In the genomic region with DNA sequence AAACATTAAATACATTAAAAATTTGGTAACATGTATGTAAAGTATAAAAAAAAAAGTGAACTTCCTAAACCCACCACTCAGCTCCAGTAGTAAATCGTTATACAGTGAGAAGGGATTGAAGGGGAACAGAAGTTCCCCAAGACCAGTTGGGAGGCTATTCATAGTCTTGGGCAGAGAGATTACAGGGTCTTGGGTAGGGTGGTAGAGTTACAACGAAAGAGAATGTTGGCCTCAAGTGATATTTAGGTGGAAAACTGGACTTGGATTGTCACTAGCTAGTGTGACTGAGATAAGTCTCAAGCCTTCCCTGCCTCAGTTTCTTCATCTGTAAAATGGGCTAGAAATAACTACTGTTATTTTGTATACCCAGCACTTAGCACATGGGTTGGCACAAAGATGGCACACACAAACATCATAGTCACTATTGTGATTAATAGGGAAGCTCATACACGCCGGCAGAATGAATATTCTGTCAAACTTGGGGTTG, we compare ENCODE assay signal across 8 cellular contexts. TPM values are rescaled to one million over a fixed set of nuclear protein-coding genes. Genes with fewer than 3 reads are reported as not detected.
DNase-seq lines count a peak whose midpoint lies in the region; ATAC-seq, FAIRE-seq and TF ChIP-seq lines count a peak whose summit lies in the region.

No MANE protein-coding gene starts in this region.

- CTCF ChIA-PET in AG04449 (lab: Yijun Ruan, JAX) = interaction anchor here (0.6 to 1.3 kb wide), 3 partner anchors 43 to 229 kb away, joined by 3 read pairs; no protein-coding TSS in a partner anchor

- POLR2A ChIA-PET in AG04449 (lab: Yijun Ruan, JAX) = interaction anchor here (0.6 to 0.7 kb wide), 4 partner anchors 9 to 57 kb away, joined by 3 to 4 read pairs (median 3); no protein-coding TSS in a partner anchor

- no peak for ATAC-seq in HG03095 (IDR thresholded peaks at IDR 0.05; ENCODE audit: unreplicated experiment)

- FAIRE-seq in bronchial epithelial cell (lab: Jason Lieb, UNC) = no peak

- peaks cover 4% of the 10 kb centered on the region for H3K36me3 ChIP-seq in HUES48 (ENCODE audit: control insufficient read depth, insufficient read depth, low read length)
- H3K36me3 ChIP-seq in bronchial epithelial cell (ENCODE audit: control insufficient read depth, insufficient read depth, low read length) = peaks cover 2% of the 10 kb centered on the region
- no peaks in the 10 kb centered on the region for H3K36me3 ChIP-seq in muscle layer of colon (ENCODE audit: insufficient read depth, low read length)

- H3K27ac ChIP-seq in HUES48 (ENCODE audit: low read depth, low read length) (no peak overlapping the region), muscle layer of colon (ENCODE audit: low read depth, low read length) (peak overlapping the region; percentile 23)

- H3K9ac ChIP-seq in HUES48 (ENCODE audit: low read depth, low read length) (no peak overlapping the region), muscle layer of colon (ENCODE audit: low read length) (no peak overlapping the region)

- TF ChIP-seq CTCF in AG04449 (IDR thresholded peaks at IDR 0.05; ENCODE audit: insufficient read depth, low read length, missing control alignments) (no peak), bronchial epithelial cell (IDR thresholded peaks at IDR 0.05; ENCODE audit: insufficient read depth, low read length, severe bottlenecking) (no peak)

- DNase-seq in AG04449 (ENCODE audit: low read depth, low spot score) = no peak
- no peak for DNase-seq in bronchial epithelial cell (ENCODE audit: low read depth)
- no peak for DNase-seq in activated CD4-positive, CD25-positive, alpha-beta regulatory T cell treated with anti-CD3 and anti-CD28 coated beads, Interleukin-2, amount 50 U/mL, for 72 hours
- no peak for DNase-seq in amygdala (lab: John Stamatoyannopoulos, UW)
- no peak for DNase-seq in HK-2 (ENCODE audit: unreplicated experiment)

- peak overlapping the region; percentile 89 for H3K4me3 ChIP-seq in AG04449 (ENCODE audit: low read depth, low read length)
- H3K4me3 ChIP-seq in HUES48 (ENCODE audit: low read depth, low read length) = peak overlapping the region; percentile 99
- peak overlapping the region; percentile 97 for H3K4me3 ChIP-seq in bronchial epithelial cell (ENCODE audit: low read depth, low read length)
- H3K4me3 ChIP-seq in muscle layer of colon (ENCODE audit: low read depth in 1 of 2, low read length in 2 of 2) = peak overlapping the region; percentile 41 to 57

- H3K9me3 ChIP-seq in HUES48 (ENCODE audit: control insufficient read depth, insufficient read depth, low read length) (no peaks in the 10 kb centered on the region), muscle layer of colon (ENCODE audit: low read length) (no peaks in the 10 kb centered on the region)

- H3K4me1 ChIP-seq in HUES48 (ENCODE audit: control insufficient read depth, insufficient read depth, low read length) = peaks cover 21% of the 10 kb centered on the region
- peaks cover 11% of the 10 kb centered on the region for H3K4me1 ChIP-seq in muscle layer of colon (ENCODE audit: insufficient read depth, low read length)

- H3K27me3 ChIP-seq in HUES48 (ENCODE audit: control insufficient read depth, insufficient read depth, low read length) (no peaks in the 10 kb centered on the region), bronchial epithelial cell (ENCODE audit: control insufficient read depth, insufficient read depth, low read length) (no peaks in the 10 kb centered on the region), muscle layer of colon (ENCODE audit: control insufficient read depth in 1 of 2, insufficient read depth in 2 of 2, low read length in 2 of 2) (no peaks in the 10 kb centered on the region)

RNA-seq across cellular contexts. Expression of a gene that starts 0.4 kb away (rescaled TPM):
- total RNA-seq in bronchial epithelial cell = 18.2 and 19.7 TPM in 2 replicates

Comparison
In these comparisons a context has a peak if more than half of its experiments do, and no peak if none do; other contexts are left out.
1. H3K4me3 ChIP-seq: peak in every context shown above with its lines; median percentile 99 in HUES48; 97 in bronchial epithelial cell; 89 in AG04449; 49 in muscle layer of colon.